14 cellular contexts compared by ENCODE assay signal in the genomic region with DNA sequence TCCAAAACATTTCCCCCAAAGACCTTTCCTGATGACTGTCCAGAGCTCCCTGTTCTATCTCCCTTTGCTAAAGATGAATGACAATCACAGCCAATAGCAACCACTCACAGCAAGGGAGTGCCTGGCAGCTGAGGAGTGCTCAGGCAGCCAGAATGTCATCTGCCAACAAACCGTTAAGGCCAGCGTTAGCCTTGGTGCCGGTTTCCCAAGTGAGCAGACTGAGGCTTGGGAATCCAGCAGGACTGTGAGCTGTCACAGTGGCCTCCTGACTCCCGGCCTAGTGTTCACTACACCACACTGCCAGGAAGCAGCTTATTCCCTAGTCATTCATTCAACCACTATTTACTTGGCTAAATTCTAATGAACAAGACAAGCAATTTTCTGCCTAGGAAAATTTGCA. TPM values are rescaled to one million over a fixed set of nuclear protein-coding genes. Genes with fewer than 3 reads are reported as not detected.
DNase-seq lines count a peak whose midpoint lies in the region; ATAC-seq and TF ChIP-seq lines count a peak whose summit lies in the region.
"Had no signal": no experiment of that assay in that cellular context is flagged by ENCODE, and none has a peak within 500 bp of the region (broad histone marks: within the 10 kb centered on the region; RNA-seq: fewer than 3 reads in every experiment).

No MANE protein-coding gene starts in this region.

- peak overlapping the region; percentile 56 to 91 for H3K27ac Mint-ChIP-seq in effector memory CD8-positive, alpha-beta T cell

- WGBS in suprapubic skin, result 35% methylated on average over 4 of the region's 4 CpGs

- TF ChIP-seq CTCF in lower lobe of right lung (IDR thresholded peaks at IDR 0.05), result no peak
- no peak for TF ChIP-seq CTCF in suprapubic skin (IDR thresholded peaks at IDR 0.05)

- H3K27me3 ChIP-seq in lower lobe of right lung (ENCODE audit: low read depth) (no peaks in the 10 kb centered on the region), suprapubic skin (no peaks in the 10 kb centered on the region)
- H3K27me3 ChIP-seq: tibial artery had no signal

- H3K4me3 Mint-ChIP-seq in effector memory CD8-positive, alpha-beta T cell, result peak overlapping the region; percentile 53 to 56

- TF ChIP-seq EP300 in suprapubic skin (IDR thresholded peaks at IDR 0.05), result no peak

- no peaks in the 10 kb centered on the region for H3K27me3 Mint-ChIP-seq in effector memory CD8-positive, alpha-beta T cell

- ATAC-seq in Right ventricle myocardium inferior (peak; percentile 74), lower lobe of right lung (peak; percentile 36 to 47), HG03175 (IDR thresholded peaks at IDR 0.05; ENCODE audit: unreplicated experiment) (no peak)
- no peak for ATAC-seq in effector memory CD8-positive, alpha-beta T cell (replicated peaks)

- H3K4me3 ChIP-seq in lower lobe of right lung (no peak overlapping the region), suprapubic skin (no peak overlapping the region)
- H3K4me3 ChIP-seq: tibial artery had no signal

- intact Hi-C loops in Right ventricle myocardium inferior (cut with DNase I), result no loop called here
- intact Hi-C loops in cardiac septum (cut with DNase I), result no loop called here
- intact Hi-C loops in lower lobe of right lung (cut with DNase I), result no loop called here

- H3K9me3 Mint-ChIP-seq in effector memory CD8-positive, alpha-beta T cell, result no peaks in the 10 kb centered on the region

- peak; percentile 70 for DNase-seq in Right ventricle myocardium inferior (ENCODE audit: missing footprints)
- DNase-seq in cardiac septum (ENCODE audit: low spot score), result no peak
- DNase-seq in effector memory CD8-positive, alpha-beta T cell, result no peak
- DNase-seq in lower lobe of right lung, result no peak
- DNase-seq in mucosa of gallbladder (ENCODE audit: low spot score), result no peak
- DNase-seq in NCI-H345 treated with DMSO at 0.1 percent for 48 hours (lab: John Stamatoyannopoulos, UW; ENCODE audit: unreplicated experiment), result no peak
- no peak for DNase-seq in suprapubic skin (ENCODE audit: low spot score in 2 of 2)
- DNase-seq: mesendoderm, NCI-H510A, SIG-M5 had no signal

- H3K36me3 Mint-ChIP-seq in effector memory CD8-positive, alpha-beta T cell (ENCODE audit: insufficient read depth), result peaks cover 40% of the 10 kb centered on the region

- peaks cover 64 to 69% of the 10 kb centered on the region in 2 donors for H3K4me1 Mint-ChIP-seq in effector memory CD8-positive, alpha-beta T cell (ENCODE audit: low read depth in 2 of 2)

- H3K27ac ChIP-seq in lower lobe of right lung, result peak overlapping the region; percentile 18
- no peak overlapping the region for H3K27ac ChIP-seq in suprapubic skin
- H3K27ac ChIP-seq: HL-60, tibial artery had no signal

- H3K36me3 ChIP-seq in lower lobe of right lung, result no peaks in the 10 kb centered on the region
- no peaks in the 10 kb centered on the region for H3K36me3 ChIP-seq in suprapubic skin
- H3K36me3 ChIP-seq: tibial artery had no signal

- no peak for TF ChIP-seq POLR2A in suprapubic skin (IDR thresholded peaks at IDR 0.05)

- H3K4me1 ChIP-seq in lower lobe of right lung (peaks cover 52% of the 10 kb centered on the region), suprapubic skin (peaks cover 29% of the 10 kb centered on the region)

- H3K9me3 ChIP-seq in lower lobe of right lung (no peaks in the 10 kb centered on the region), suprapubic skin (no peaks in the 10 kb centered on the region)
- H3K9me3 ChIP-seq: tibial artery had no signal

RNA-seq across cellular contexts. Expression of gene STK10, which starts 24.7 kb away (rescaled TPM):
- 8.9 TPM for total RNA-seq in Right ventricle myocardium inferior
- 12.1 TPM for total RNA-seq in cardiac septum
- 72.5 TPM for total RNA-seq in lower lobe of right lung
- total RNA-seq in mucosa of gallbladder, result 45.1 TPM
- 10 to 100 TPM; 29.0 to 49.6 (median 36.9) TPM for total RNA-seq in suprapubic skin

RNA-seq across cellular contexts. Expression of gene EFCAB9, which starts 30.6 kb away (rescaled TPM):
- total RNA-seq in Right ventricle myocardium inferior (not detected), cardiac septum (not detected), lower lobe of right lung (not detected), mucosa of gallbladder (not detected), suprapubic skin (not detected)
- total RNA-seq: renal cortical epithelial cell had no signal

Comparison
In these comparisons a context has a peak if more than half of its experiments do, and no peak if none do; other contexts are left out.
1. ATAC-seq: peak in Right ventricle myocardium inferior (single experiment) and lower lobe of right lung (2 of 2); none in effector memory CD8-positive, alpha-beta T cell (single experiment) and HG03175 (single experiment).